ENCODE assay signal across 11 cellular contexts in the genomic region with DNA sequence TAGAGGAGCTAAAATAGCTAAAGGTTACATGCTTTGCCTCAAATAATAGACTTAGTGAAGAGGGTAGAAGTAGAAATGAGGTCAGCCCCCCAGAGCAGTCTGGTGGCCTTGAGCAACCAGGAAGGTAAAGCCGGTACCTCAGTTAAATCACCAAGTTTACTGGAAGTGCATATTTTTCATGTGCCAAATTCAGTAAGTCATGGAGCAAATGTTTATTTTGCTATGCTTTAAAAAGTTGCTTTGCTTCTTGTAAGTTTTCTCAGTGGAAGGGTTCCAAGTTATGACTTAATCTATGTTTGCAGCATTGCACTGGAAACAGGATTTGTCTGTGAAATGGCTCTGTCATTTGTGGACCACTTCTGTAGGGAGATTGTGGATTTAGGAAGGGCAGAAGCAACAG.
A peak's percentile ranks its signal among the peaks of the same experiment; 100 is the strongest.
DNase-seq lines count a peak whose midpoint lies in the region; ATAC-seq and TF ChIP-seq lines count a peak whose summit lies in the region.
"Had no signal": no experiment of that assay in that cellular context is flagged by ENCODE, and none has a peak within 500 bp of the region (broad histone marks: within the 10 kb centered on the region; RNA-seq: fewer than 3 reads in every experiment).

No MANE protein-coding gene starts in this region.

- no peak for TF ChIP-seq POLR2A in heart left ventricle (IDR thresholded peaks at IDR 0.05)
- no peak for TF ChIP-seq POLR2A in gastrocnemius medialis (IDR thresholded peaks at IDR 0.05)

- DNase-seq in BJ (ENCODE audit: low read depth), result peak; percentile 85
- DNase-seq in amniotic epithelial cell (ENCODE audit: low read depth), result peak; percentile 64
- DNase-seq in heart left ventricle, result no peak
- no peak for DNase-seq in gastrocnemius medialis
- DNase-seq in stimulated activated CD4-positive, alpha-beta T cell treated with anti-CD3 and anti-CD28 coated beads, Interleukin-12 subunit alpha, Interleukin-12 subunit beta, amount 100 ng/mL, for 4 hours, result no peak
- DNase-seq in DMS114 treated with DMSO at 0.1 percent for 48 hours (lab: John Stamatoyannopoulos, UW; ENCODE audit: unreplicated experiment), result no peak
- DNase-seq: activated T-cell treated with anti-CD3 and anti-CD28 coated beads for 4 hours; effector memory CD8-positive, alpha-beta T cell; SW 1271 had no signal

- in situ Hi-C loops in gastrocnemius medialis (cut with MboI; ENCODE audit: low sequenced_read_pairs in 4 of 4), result no loop called here

- peaks cover 0 to 65% (median 22%) of the 10 kb centered on the region in 12 donors for H3K4me1 ChIP-seq in heart left ventricle
- H3K4me1 ChIP-seq in gastrocnemius medialis, result peaks cover 16 to 25% of the 10 kb centered on the region in 2 donors

- intact Hi-C loops in heart left ventricle (cut with DNase I) (no loop called here), gastrocnemius medialis (cut with DNase I; ENCODE audit: low total_unique reads) (no loop called here)

- WGBS in heart left ventricle, 4 donors, result 25 to 63% (median 51%) methylated on average over 1 of the region's 1 CpG

- no peak for TF ChIP-seq CTCF in BJ (IDR thresholded peaks at IDR 0.05; ENCODE audit: insufficient read depth, low read depth, low read length)
- no peak for TF ChIP-seq CTCF in heart left ventricle (IDR thresholded peaks at IDR 0.05)
- TF ChIP-seq CTCF in gastrocnemius medialis (IDR thresholded peaks at IDR 0.05 in 4 of 5, conservative IDR thresholded peaks at IDR 0.05 in 1 of 5), result no peak

- H3K9me3 ChIP-seq in heart left ventricle (no peaks in the 10 kb centered on the region), gastrocnemius medialis (no peaks in the 10 kb centered on the region)

- H3K27ac ChIP-seq in heart left ventricle (peak overlapping the region in 10 of 12 donors; percentile 30 to 70 (median 58)), gastrocnemius medialis (peak overlapping the region in 3 of 4 donors; percentile 12 to 35 (median 27))

- H3K27me3 ChIP-seq in BJ (ENCODE audit: control insufficient read depth, insufficient read depth, low read length) (no peaks in the 10 kb centered on the region), heart left ventricle (no peaks in the 10 kb centered on the region), gastrocnemius medialis (no peaks in the 10 kb centered on the region)

- POLR2A ChIA-PET in BJ (lab: Charles Lee), result interaction anchor here (0.5 kb wide), 1 partner anchor 20 kb away, joined by 3 read pairs; no protein-coding TSS in a partner anchor

- ATAC-seq in heart left ventricle (peak; percentile 15 to 75 (median 54)), gastrocnemius medialis (no peak), GM21576 (IDR thresholded peaks at IDR 0.05; ENCODE audit: unreplicated experiment) (no peak), HG02840 (IDR thresholded peaks at IDR 0.05; ENCODE audit: low FRiP score, unreplicated experiment) (no peak)
- ATAC-seq: effector memory CD8-positive, alpha-beta T cell had no signal

- no peak overlapping the region for H3K4me3 ChIP-seq in BJ (ENCODE audit: low read depth, low read length)
- H3K4me3 ChIP-seq in heart left ventricle, result no peak overlapping the region
- no peak overlapping the region for H3K4me3 ChIP-seq in gastrocnemius medialis

- no peaks in the 10 kb centered on the region for H3K36me3 ChIP-seq in BJ (ENCODE audit: control insufficient read depth, insufficient read depth, low read length)
- no peaks in the 10 kb centered on the region for H3K36me3 ChIP-seq in heart left ventricle
- H3K36me3 ChIP-seq in gastrocnemius medialis, result no peaks in the 10 kb centered on the region

- CTCF ChIA-PET in BJ (lab: Yijun Ruan, JAX), result interaction anchor here (1.0 to 1.5 kb wide), 2 partner anchors 52 to 258 kb away, joined by 3 to 8 read pairs; no protein-coding TSS in a partner anchor

Comparison
In these comparisons a context has a peak if more than half of its experiments do, and no peak if none do; other contexts are left out.
1. DNase-seq: peak in BJ (single experiment) and amniotic epithelial cell (single experiment); none in heart left ventricle (0 of 5), gastrocnemius medialis (0 of 2), stimulated activated CD4-positive, alpha-beta T cell treated with anti-CD3 and anti-CD28 coated beads, Interleukin-12 subunit alpha, Interleukin-12 subunit beta, amount 100 ng/mL, for 4 hours (single experiment) and DMS114 treated with DMSO at 0.1 percent for 48 hours (single experiment).
2. ATAC-seq: peak in heart left ventricle (4 of 4); none in gastrocnemius medialis (0 of 2), GM21576 (single experiment) and HG02840 (single experiment).